9 cellular contexts compared by ENCODE assay signal in genomic region chr17:31313982-31314787, GRCh38. TPM values are rescaled to one million over a fixed set of nuclear protein-coding genes. Genes with fewer than 3 reads are reported as not detected.
A peak's percentile ranks its signal among the peaks of the same experiment; 100 is the strongest.
DNase-seq lines count a peak whose midpoint lies in the region; ATAC-seq and TF ChIP-seq lines count a peak whose summit lies in the region.
"Had no signal": no experiment of that assay in that cellular context is flagged by ENCODE, and none has a peak within 500 bp of the region (broad histone marks: within the 10 kb centered on the region; RNA-seq: fewer than 3 reads in every experiment).

Gene EVI2B (minus strand): TSS chr17:31314054. CDS start chr17:31305609, 8,445 bp downstream.

- peak within 1 kb of the TSS; percentile 82 for H3K9ac ChIP-seq in BLaER1

- peaks cover 3% of the 10 kb centered on the region; the same call in 1 of the 2 replicates for H3K36me3 ChIP-seq in BLaER1
- no peaks in the 10 kb centered on the region for H3K36me3 ChIP-seq in thyroid gland
- no peaks in the 10 kb centered on the region for H3K36me3 ChIP-seq in ascending aorta

- no peaks in the 10 kb centered on the region for H4K20me1 ChIP-seq in BLaER1

- TF ChIP-seq POLR2A in thyroid gland (IDR thresholded peaks at IDR 0.05) = no peak

- peak within 1 kb of the TSS; percentile 86 for H3K4me2 ChIP-seq in BLaER1

- 85 to 91% methylated on average over 3 of the region's 3 CpGs for WGBS in thyroid gland, 2 donors

- H3K4me1 ChIP-seq in BLaER1 (peaks cover 72% of the 10 kb centered on the region), thyroid gland (peaks cover 0 to 3% of the 10 kb centered on the region in 2 donors), ascending aorta (no peaks in the 10 kb centered on the region)

- peak within 1 kb of the TSS; percentile 66 for H3K4me3 ChIP-seq in BLaER1
- H3K4me3 ChIP-seq in HFF-Myc (replicated peaks; ENCODE audit: low read depth, low read length) = no peak within 1 kb of the TSS
- no peak within 1 kb of the TSS for H3K4me3 ChIP-seq in thyroid gland (replicated peaks in 1 of 3)
- peak within 1 kb of the TSS in 1 of 2 donors; percentile 47 for H3K4me3 ChIP-seq in ascending aorta

- TF ChIP-seq CTCF in HFF-Myc (IDR thresholded peaks at IDR 0.05; ENCODE audit: low read depth, low read length, missing control alignments) = no peak
- no peak for TF ChIP-seq CTCF in thyroid gland (IDR thresholded peaks at IDR 0.05)
- no peak for TF ChIP-seq CTCF in ascending aorta (IDR thresholded peaks at IDR 0.05)

- ATAC-seq in HG03442 (IDR thresholded peaks at IDR 0.05; ENCODE audit: unreplicated experiment) (no peak), HG03095 (IDR thresholded peaks at IDR 0.05; ENCODE audit: unreplicated experiment) (no peak)

- H3K27ac ChIP-seq in BLaER1 (peak within 1 kb of the TSS; percentile 95), thyroid gland (peak within 1 kb of the TSS in 2 of 3 donors; percentile 24 to 35), ascending aorta (peak within 1 kb of the TSS in 1 of 2 donors; percentile 45)

- no peaks in the 10 kb centered on the region for H3K27me3 ChIP-seq in BLaER1
- H3K27me3 ChIP-seq in thyroid gland = no peaks in the 10 kb centered on the region
- H3K27me3 ChIP-seq in ascending aorta = no peaks in the 10 kb centered on the region

- H3K9me3 ChIP-seq in BLaER1 (no peaks in the 10 kb centered on the region), thyroid gland (no peaks in the 10 kb centered on the region), ascending aorta (no peaks in the 10 kb centered on the region)

- peak; percentile 6 for DNase-seq in HFF-Myc (ENCODE audit: extremely low read depth, low read depth)
- DNase-seq in SKM-1 (lab: John Stamatoyannopoulos, UW; ENCODE audit: unreplicated experiment) = peak; percentile 95
- DNase-seq in fibroblast of the conjunctiva (ENCODE audit: low read depth) = peak; percentile 18
- no peak for DNase-seq in thyroid gland
- DNase-seq in ascending aorta (ENCODE audit: low spot score in 2 of 2) = no peak

- intact Hi-C loops in thyroid gland (cut with DNase I) = no loop called here
- intact Hi-C loops in ascending aorta (cut with DNase I) = no loop called here

RNA-seq across cellular contexts. Expression of gene EVI2B, which starts in this region (rescaled TPM):
- total RNA-seq in thyroid gland (10 to 100 TPM in 1 of 4 donors, 1 to 10 TPM in 3; 3.0 to 11.8 (median 4.8) TPM), ascending aorta (0.85 TPM)
- total RNA-seq: H1 had no signal

Comparison
In these comparisons a context has a peak if more than half of its experiments do, and no peak if none do; other contexts are left out.
1. DNase-seq: peak in HFF-Myc (single experiment), SKM-1 (single experiment) and fibroblast of the conjunctiva (single experiment); none in thyroid gland (0 of 2) and ascending aorta (0 of 2).